2 cellular contexts compared by ENCODE assay signal in the genomic region with DNA sequence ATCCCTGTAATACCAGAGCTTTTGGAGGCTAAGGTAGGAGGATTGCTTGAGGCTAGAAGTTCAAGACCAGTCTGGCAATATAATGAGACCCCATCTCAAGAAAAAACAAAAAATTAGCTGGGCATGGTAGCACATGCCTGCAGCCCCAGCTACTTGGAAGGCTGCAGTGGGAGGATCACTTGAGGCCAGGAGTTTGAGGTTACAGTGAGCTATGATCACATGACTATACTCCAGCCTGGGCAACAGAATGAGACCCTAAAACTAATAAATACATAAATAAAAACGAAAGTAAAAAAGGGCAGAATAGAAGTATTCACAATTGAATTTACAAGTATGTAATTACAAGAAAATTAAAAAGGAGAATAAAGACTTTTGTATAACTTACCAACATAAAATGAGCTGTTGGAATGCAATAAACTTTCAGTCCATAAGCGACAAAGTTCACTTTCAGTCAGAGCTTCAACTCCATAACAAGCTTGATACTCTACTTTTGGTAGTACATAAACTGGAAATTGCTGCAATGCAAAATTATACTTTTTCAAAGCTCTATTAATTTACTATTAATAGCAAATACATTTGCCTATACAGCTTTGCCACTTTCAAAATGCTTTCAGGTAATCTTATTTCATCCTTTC.
TF ChIP-seq lines count a peak whose summit lies in the region.

No MANE protein-coding gene starts in this region.

TF ChIP-seq in IMR-90, 13 proteins besides CTCF, POLR2A, EP300 and RAD21:
- TF ChIP-seq FOS (IDR thresholded peaks at IDR 0.05; ENCODE audit: low read depth, low read length) (no peak), RCOR1 (IDR thresholded peaks at IDR 0.05; ENCODE audit: insufficient replicate concordance, low read length) (no peak), MAZ (IDR thresholded peaks at IDR 0.05; ENCODE audit: borderline replicate concordance, low read depth, low read length) (no peak), RFX5 (IDR thresholded peaks at IDR 0.05; ENCODE audit: low read depth, low read length) (no peak), CEBPB (IDR thresholded peaks at IDR 0.05; ENCODE audit: low read depth, low read length) (no peak), MXI1 (IDR thresholded peaks at IDR 0.05; ENCODE audit: borderline replicate concordance, low read depth, low read length) (no peak), BHLHE40 (IDR thresholded peaks at IDR 0.05; ENCODE audit: low read depth, low read length) (no peak), CHD1 (IDR thresholded peaks at IDR 0.05; ENCODE audit: low read depth, low read length) (no peak), SMC3 (IDR thresholded peaks at IDR 0.05; ENCODE audit: low read depth, low read length) (no peak), NFE2L2 (IDR thresholded peaks at IDR 0.05; ENCODE audit: low read depth, low read length) (no peak), MAFK (IDR thresholded peaks at IDR 0.05; ENCODE audit: low read depth, low read length) (no peak)
- TF ChIP-seq, protein P1, sequence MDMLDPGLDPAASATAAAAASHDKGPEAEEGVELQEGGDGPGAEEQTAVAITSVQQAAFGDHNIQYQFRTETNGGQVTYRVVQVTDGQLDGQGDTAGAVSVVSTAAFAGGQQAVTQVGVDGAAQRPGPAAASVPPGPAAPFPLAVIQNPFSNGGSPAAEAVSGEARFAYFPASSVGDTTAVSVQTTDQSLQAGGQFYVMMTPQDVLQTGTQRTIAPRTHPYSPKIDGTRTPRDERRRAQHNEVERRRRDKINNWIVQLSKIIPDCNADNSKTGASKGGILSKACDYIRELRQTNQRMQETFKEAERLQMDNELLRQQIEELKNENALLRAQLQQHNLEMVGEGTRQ (IDR thresholded peaks at IDR 0.05; ENCODE audit: low read depth, low read length), result no peak
- TF ChIP-seq, protein P2, sequence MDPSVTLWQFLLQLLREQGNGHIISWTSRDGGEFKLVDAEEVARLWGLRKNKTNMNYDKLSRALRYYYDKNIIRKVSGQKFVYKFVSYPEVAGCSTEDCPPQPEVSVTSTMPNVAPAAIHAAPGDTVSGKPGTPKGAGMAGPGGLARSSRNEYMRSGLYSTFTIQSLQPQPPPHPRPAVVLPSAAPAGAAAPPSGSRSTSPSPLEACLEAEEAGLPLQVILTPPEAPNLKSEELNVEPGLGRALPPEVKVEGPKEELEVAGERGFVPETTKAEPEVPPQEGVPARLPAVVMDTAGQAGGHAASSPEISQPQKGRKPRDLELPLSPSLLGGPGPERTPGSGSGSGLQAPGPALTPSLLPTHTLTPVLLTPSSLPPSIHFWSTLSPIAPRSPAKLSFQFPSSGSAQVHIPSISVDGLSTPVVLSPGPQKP (IDR thresholded peaks at IDR 0.05; ENCODE audit: borderline replicate concordance, low read depth, low read length), result no peak

TF ChIP-seq in HepG2, 621 proteins besides CTCF, POLR2A, EP300 and RAD21:
- TF ChIP-seq ZFP82 (CRISPR knock-in tag; IDR thresholded peaks at IDR 0.05; ENCODE audit: borderline replicate concordance), result no peak
- TF ChIP-seq SMAD1 (CRISPR knock-in tag; IDR thresholded peaks at IDR 0.05; ENCODE audit: borderline replicate concordance, low read depth), result no peak
- TF ChIP-seq ZMYM2 (CRISPR knock-in tag; IDR thresholded peaks at IDR 0.05), result no peak
- no peak for TF ChIP-seq ZNF678 (CRISPR knock-in tag; IDR thresholded peaks at IDR 0.05)
- TF ChIP-seq HIVEP1 (CRISPR knock-in tag; IDR thresholded peaks at IDR 0.05), result no peak
- no peak for TF ChIP-seq ZNF670 (CRISPR knock-in tag; IDR thresholded peaks at IDR 0.05; ENCODE audit: borderline replicate concordance)
- no peak for TF ChIP-seq SCMH1 (CRISPR knock-in tag; IDR thresholded peaks at IDR 0.05; ENCODE audit: borderline replicate concordance)
- no peak for TF ChIP-seq ZNF75D (CRISPR knock-in tag; IDR thresholded peaks at IDR 0.05; ENCODE audit: borderline replicate concordance)
- TF ChIP-seq, protein P3, sequence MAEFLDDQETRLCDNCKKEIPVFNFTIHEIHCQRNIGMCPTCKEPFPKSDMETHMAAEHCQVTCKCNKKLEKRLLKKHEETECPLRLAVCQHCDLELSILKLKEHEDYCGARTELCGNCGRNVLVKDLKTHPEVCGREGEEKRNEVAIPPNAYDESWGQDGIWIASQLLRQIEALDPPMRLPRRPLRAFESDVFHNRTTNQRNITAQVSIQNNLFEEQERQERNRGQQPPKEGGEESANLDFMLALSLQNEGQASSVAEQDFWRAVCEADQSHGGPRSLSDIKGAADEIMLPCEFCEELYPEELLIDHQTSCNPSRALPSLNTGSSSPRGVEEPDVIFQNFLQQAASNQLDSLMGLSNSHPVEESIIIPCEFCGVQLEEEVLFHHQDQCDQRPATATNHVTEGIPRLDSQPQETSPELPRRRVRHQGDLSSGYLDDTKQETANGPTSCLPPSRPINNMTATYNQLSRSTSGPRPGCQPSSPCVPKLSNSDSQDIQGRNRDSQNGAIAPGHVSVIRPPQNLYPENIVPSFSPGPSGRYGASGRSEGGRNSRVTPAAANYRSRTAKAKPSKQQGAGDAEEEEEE (CRISPR knock-in tag; IDR thresholded peaks at IDR 0.05; ENCODE audit: borderline replicate concordance), result no peak
- TF ChIP-seq, protein P4, sequence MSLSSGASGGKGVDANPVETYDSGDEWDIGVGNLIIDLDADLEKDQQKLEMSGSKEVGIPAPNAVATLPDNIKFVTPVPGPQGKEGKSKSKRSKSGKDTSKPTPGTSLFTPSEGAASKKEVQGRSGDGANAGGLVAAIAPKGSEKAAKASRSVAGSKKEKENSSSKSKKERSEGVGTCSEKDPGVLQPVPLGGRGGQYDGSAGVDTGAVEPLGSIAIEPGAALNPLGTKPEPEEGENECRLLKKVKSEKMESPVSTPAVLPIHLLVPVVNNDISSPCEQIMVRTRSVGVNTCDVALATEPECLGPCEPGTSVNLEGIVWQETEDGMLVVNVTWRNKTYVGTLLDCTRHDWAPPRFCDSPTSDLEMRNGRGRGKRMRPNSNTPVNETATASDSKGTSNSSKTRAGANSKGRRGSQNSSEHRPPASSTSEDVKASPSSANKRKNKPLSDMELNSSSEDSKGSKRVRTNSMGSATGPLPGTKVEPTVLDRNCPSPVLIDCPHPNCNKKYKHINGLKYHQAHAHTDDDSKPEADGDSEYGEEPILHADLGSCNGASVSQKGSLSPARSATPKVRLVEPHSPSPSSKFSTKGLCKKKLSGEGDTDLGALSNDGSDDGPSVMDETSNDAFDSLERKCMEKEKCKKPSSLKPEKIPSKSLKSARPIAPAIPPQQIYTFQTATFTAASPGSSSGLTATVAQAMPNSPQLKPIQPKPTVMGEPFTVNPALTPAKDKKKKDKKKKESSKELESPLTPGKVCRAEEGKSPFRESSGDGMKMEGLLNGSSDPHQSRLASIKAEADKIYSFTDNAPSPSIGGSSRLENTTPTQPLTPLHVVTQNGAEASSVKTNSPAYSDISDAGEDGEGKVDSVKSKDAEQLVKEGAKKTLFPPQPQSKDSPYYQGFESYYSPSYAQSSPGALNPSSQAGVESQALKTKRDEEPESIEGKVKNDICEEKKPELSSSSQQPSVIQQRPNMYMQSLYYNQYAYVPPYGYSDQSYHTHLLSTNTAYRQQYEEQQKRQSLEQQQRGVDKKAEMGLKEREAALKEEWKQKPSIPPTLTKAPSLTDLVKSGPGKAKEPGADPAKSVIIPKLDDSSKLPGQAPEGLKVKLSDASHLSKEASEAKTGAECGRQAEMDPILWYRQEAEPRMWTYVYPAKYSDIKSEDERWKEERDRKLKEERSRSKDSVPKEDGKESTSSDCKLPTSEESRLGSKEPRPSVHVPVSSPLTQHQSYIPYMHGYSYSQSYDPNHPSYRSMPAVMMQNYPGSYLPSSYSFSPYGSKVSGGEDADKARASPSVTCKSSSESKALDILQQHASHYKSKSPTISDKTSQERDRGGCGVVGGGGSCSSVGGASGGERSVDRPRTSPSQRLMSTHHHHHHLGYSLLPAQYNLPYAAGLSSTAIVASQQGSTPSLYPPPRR (CRISPR knock-in tag; IDR thresholded peaks at IDR 0.05; ENCODE audit: borderline replicate concordance), result no peak
- TF ChIP-seq ZNF746 (CRISPR knock-in tag; IDR thresholded peaks at IDR 0.05), result no peak
- no peak for TF ChIP-seq KDM6A (CRISPR knock-in tag; IDR thresholded peaks at IDR 0.05; ENCODE audit: low read depth)
- TF ChIP-seq SP5 (CRISPR knock-in tag; IDR thresholded peaks at IDR 0.05; ENCODE audit: borderline replicate concordance, low read depth), result no peak
- TF ChIP-seq ZNF501 (CRISPR knock-in tag; IDR thresholded peaks at IDR 0.05), result no peak
- TF ChIP-seq TARDBP (CRISPR knock-in tag; IDR thresholded peaks at IDR 0.05), result no peak
- TF ChIP-seq ZNF235 (CRISPR knock-in tag; IDR thresholded peaks at IDR 0.05; ENCODE audit: borderline replicate concordance), result no peak
- no peak for TF ChIP-seq KDM4B (CRISPR knock-in tag; IDR thresholded peaks at IDR 0.05)
- TF ChIP-seq GPBP1L1 (CRISPR knock-in tag; IDR thresholded peaks at IDR 0.05), result no peak
- no peak for TF ChIP-seq ZNF605 (CRISPR knock-in tag; IDR thresholded peaks at IDR 0.05)
